Comparison of ENCODE assay signal across 20 cellular contexts in the genomic region with DNA sequence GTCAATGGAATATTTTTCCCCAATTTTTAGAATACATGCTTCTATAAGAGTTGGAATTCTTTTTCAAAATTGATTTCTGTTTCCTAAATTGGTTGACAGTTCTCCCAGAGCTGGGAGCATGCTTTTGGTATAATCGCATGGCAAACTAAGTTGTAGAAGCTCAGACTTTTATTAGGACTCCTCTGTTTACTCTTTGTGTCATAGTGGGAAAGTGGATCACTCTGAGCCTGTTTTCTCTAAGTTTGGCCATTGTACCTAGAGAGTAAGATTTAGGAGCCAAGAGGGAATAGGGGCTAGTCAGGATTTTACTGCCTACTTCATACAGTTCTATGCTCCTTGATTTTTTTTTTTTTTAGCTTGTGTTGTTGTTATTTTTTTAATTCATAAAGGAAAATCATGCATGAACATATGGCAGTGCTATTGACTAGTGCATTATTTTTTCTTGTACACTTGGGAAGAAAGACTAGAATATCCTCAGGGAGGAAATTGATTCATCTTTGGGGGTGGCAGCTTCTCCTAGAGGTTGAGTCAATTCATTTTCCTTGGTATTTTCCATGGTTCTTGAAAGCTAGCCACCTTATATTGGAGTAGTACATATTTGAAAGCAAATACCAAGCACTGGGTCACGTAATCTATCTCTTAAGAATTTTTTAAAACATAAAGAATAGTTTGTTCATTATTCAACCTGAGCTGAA.
DNase-seq lines count a peak whose midpoint lies in the region; ATAC-seq and TF ChIP-seq lines count a peak whose summit lies in the region.
"Had no signal": no experiment of that assay in that cellular context is flagged by ENCODE, and none has a peak within 500 bp of the region (broad histone marks: within the 10 kb centered on the region; RNA-seq: fewer than 3 reads in every experiment).

No MANE protein-coding gene starts in this region.

- intact Hi-C loops in Calu3 (cut with micrococcal nuclease; ENCODE audit: unreplicated experiment) = loop anchor here (10.0 kb wide), 2 partner anchors 75 to 225 kb away; a partner anchor contains a TSS
- intact Hi-C loops in A673 (cut with micrococcal nuclease; ENCODE audit: unreplicated experiment) = no loop called here
- intact Hi-C loops in gastrocnemius medialis (cut with DNase I; ENCODE audit: low total_unique reads) = loop anchor here (5.0 kb wide), 1 partner anchor 78 kb away; a partner anchor contains a TSS

- no peak overlapping the region for H3K27ac Mint-ChIP-seq in Calu3 (ENCODE audit: unreplicated experiment)
- H3K27ac Mint-ChIP-seq in stimulated activated effector memory CD8-positive, alpha-beta T cell treated with anti-CD3 and anti-CD28 coated beads, Interleukin-12 subunit alpha, Interleukin-12 subunit beta, amount 100 ng/mL, for 72 hours = no peak overlapping the region

- POLR2A ChIA-PET in A673 (lab: Charles Lee; ENCODE audit: low non-redundant PET) = no interaction called here

- ATAC-seq in stimulated activated effector memory CD8-positive, alpha-beta T cell treated with anti-CD3 and anti-CD28 coated beads, Interleukin-12 subunit alpha, Interleukin-12 subunit beta, amount 100 ng/mL, for 72 hours = no peak
- no peak for ATAC-seq in gastrocnemius medialis
- ATAC-seq: SK-N-SH treated with all-trans-retinoic acid at 6 μM for 48 hours had no signal

- H3K4me1 ChIP-seq in adipocyte (ENCODE audit: control insufficient read depth, insufficient read depth, low read length) (peaks cover 19% of the 10 kb centered on the region), A673 (ENCODE audit: insufficient read depth, low read length, poor library complexity, severe bottlenecking) (peaks cover 28% of the 10 kb centered on the region), gastrocnemius medialis (peaks cover 40 to 42% of the 10 kb centered on the region in 2 donors)
- H3K4me1 ChIP-seq: BE2C had no signal

- H3K27me3 ChIP-seq in adipocyte (replicated peaks; ENCODE audit: control insufficient read depth, insufficient read depth, low read length) = no peaks in the 10 kb centered on the region
- no peaks in the 10 kb centered on the region for H3K27me3 ChIP-seq in A673 (replicated peaks; ENCODE audit: insufficient read depth, low read depth, low read length, poor library complexity)
- no peaks in the 10 kb centered on the region for H3K27me3 ChIP-seq in gastrocnemius medialis
- H3K27me3 ChIP-seq: BE2C had no signal

- no peaks in the 10 kb centered on the region for H3K27me3 Mint-ChIP-seq in Calu3 (ENCODE audit: unreplicated experiment)
- H3K27me3 Mint-ChIP-seq: CD4-positive, CD25-positive, alpha-beta regulatory T cell had no signal

- H3K4me3 Mint-ChIP-seq in Calu3 (ENCODE audit: low read depth, unreplicated experiment) = no peak overlapping the region
- H3K4me3 Mint-ChIP-seq in stimulated activated effector memory CD8-positive, alpha-beta T cell treated with anti-CD3 and anti-CD28 coated beads, Interleukin-12 subunit alpha, Interleukin-12 subunit beta, amount 100 ng/mL, for 72 hours = no peak overlapping the region
- H3K4me3 Mint-ChIP-seq: CD4-positive, CD25-positive, alpha-beta regulatory T cell; H9 had no signal

- H3K36me3 Mint-ChIP-seq in Calu3 (ENCODE audit: insufficient read depth, unreplicated experiment) = peaks cover 9% of the 10 kb centered on the region
- peaks cover 7% of the 10 kb centered on the region for H3K36me3 Mint-ChIP-seq in stimulated activated effector memory CD8-positive, alpha-beta T cell treated with anti-CD3 and anti-CD28 coated beads, Interleukin-12 subunit alpha, Interleukin-12 subunit beta, amount 100 ng/mL, for 72 hours

- H3K4me3 ChIP-seq in adipocyte (ENCODE audit: low read length) = no peak overlapping the region
- H3K4me3 ChIP-seq in fibroblast of pulmonary artery (replicated peaks; ENCODE audit: low read depth, low read length) = no peak overlapping the region
- no peak overlapping the region for H3K4me3 ChIP-seq in A673 (ENCODE audit: low read depth, low read length, poor library complexity, severe bottlenecking)
- no peak overlapping the region for H3K4me3 ChIP-seq in gastrocnemius medialis

- peaks cover 20% of the 10 kb centered on the region for H3K4me1 Mint-ChIP-seq in Calu3 (ENCODE audit: low read depth, unreplicated experiment)
- peaks cover 19% of the 10 kb centered on the region for H3K4me1 Mint-ChIP-seq in stimulated activated effector memory CD8-positive, alpha-beta T cell treated with anti-CD3 and anti-CD28 coated beads, Interleukin-12 subunit alpha, Interleukin-12 subunit beta, amount 100 ng/mL, for 72 hours

- CTCF ChIA-PET in Calu3 (lab: Charles Lee) (interaction anchor here (0.7 kb wide), 1 partner anchor 20 kb away, joined by 3 read pairs; no protein-coding TSS in a partner anchor), A673 (lab: Charles Lee) (no interaction called here)

- H3K36me3 ChIP-seq in adipocyte (ENCODE audit: control insufficient read depth, insufficient read depth, low read length, severe bottlenecking) (peaks cover 15% of the 10 kb centered on the region), A673 (ENCODE audit: insufficient read depth, low read length, poor library complexity, severe bottlenecking) (peaks cover 36% of the 10 kb centered on the region), gastrocnemius medialis (no peaks in the 10 kb centered on the region)

- no peaks in the 10 kb centered on the region for H3K9me3 ChIP-seq in adipocyte (ENCODE audit: control insufficient read depth, low read length)
- peaks cover 18% of the 10 kb centered on the region for H3K9me3 ChIP-seq in A673 (ENCODE audit: low read depth, low read length, poor library complexity, severe bottlenecking)
- no peaks in the 10 kb centered on the region for H3K9me3 ChIP-seq in gastrocnemius medialis
- H3K9me3 ChIP-seq: BE2C had no signal

- no peak overlapping the region for H3K9ac ChIP-seq in adipocyte (ENCODE audit: low read length)

- DNase-seq in AG08395 (ENCODE audit: low spot score) (peak; percentile 23), HCEC 1CT (peak; percentile 25), adipocyte (ENCODE audit: low read depth) (peak; percentile 10), fibroblast of pulmonary artery (ENCODE audit: low read depth) (peak; percentile 27), Calu3 (no peak), A673 (ENCODE audit: low spot score) (no peak), gastrocnemius medialis (no peak)
- DNase-seq in stimulated activated effector memory CD8-positive, alpha-beta T cell treated with anti-CD3 and anti-CD28 coated beads, Interleukin-12 subunit alpha, Interleukin-12 subunit beta, amount 100 ng/mL, for 72 hours (ENCODE audit: low spot score in 2 of 2) = no peak
- DNase-seq: 8988T; BE2C; CD4-positive, CD25-positive, alpha-beta regulatory T cell; H9; KG1; NCI-H1105 treated with DMSO at 0.1 percent for 48 hours; NCI-H1694; NCI-H2227 treated with DMSO at 0.1 percent for 48 hours; NCI-H524; RPMI8226; SHP77 treated with DMSO at 0.1 percent for 48 hours had no signal

- H3K9me3 Mint-ChIP-seq in Calu3 (ENCODE audit: low read depth, unreplicated experiment) = peaks cover 3% of the 10 kb centered on the region
- no peaks in the 10 kb centered on the region for H3K9me3 Mint-ChIP-seq in stimulated activated effector memory CD8-positive, alpha-beta T cell treated with anti-CD3 and anti-CD28 coated beads, Interleukin-12 subunit alpha, Interleukin-12 subunit beta, amount 100 ng/mL, for 72 hours

- BruUV-seq in Calu3 (replicated peaks; lab: Mats Ljungman, UMichigan) (no TSS peak), A673 (replicated peaks; lab: Mats Ljungman, UMichigan) (no TSS peak)

- H3K27ac ChIP-seq in A673 (ENCODE audit: low read depth, low read length, poor library complexity, severe bottlenecking) (no peak overlapping the region), gastrocnemius medialis (no peak overlapping the region)

- no peak for TF ChIP-seq CTCF in fibroblast of pulmonary artery (IDR thresholded peaks at IDR 0.05; ENCODE audit: low read length, missing control alignments)
- TF ChIP-seq CTCF in Calu3 (IDR thresholded peaks at IDR 0.05; ENCODE audit: unreplicated experiment) = no peak
- TF ChIP-seq CTCF in A673 (conservative IDR thresholded peaks at IDR 0.05; ENCODE audit: low read depth, low read length) = no peak
- no peak for TF ChIP-seq CTCF in gastrocnemius medialis (IDR thresholded peaks at IDR 0.05 in 4 of 5, conservative IDR thresholded peaks at IDR 0.05 in 1 of 5)

- in situ Hi-C loops in gastrocnemius medialis (cut with MboI; ENCODE audit: low sequenced_read_pairs in 4 of 4) = loop anchor here in 3 of 4 donors (10.0 to 25.0 kb wide), 2 partner anchors 213 to 215 kb away; a partner anchor contains a TSS

- TF ChIP-seq POLR2A in gastrocnemius medialis (IDR thresholded peaks at IDR 0.05) = no peak

Comparison
In these comparisons a context has a peak if more than half of its experiments do, and no peak if none do; other contexts are left out.
1. DNase-seq: peak in AG08395 (single experiment), HCEC 1CT (single experiment), adipocyte (single experiment) and fibroblast of pulmonary artery (single experiment); none in Calu3 (single experiment), A673 (single experiment), stimulated activated effector memory CD8-positive, alpha-beta T cell treated with anti-CD3 and anti-CD28 coated beads, Interleukin-12 subunit alpha, Interleukin-12 subunit beta, amount 100 ng/mL, for 72 hours (0 of 2) and gastrocnemius medialis (0 of 2).